Comparison of ENCODE assay signal across 9 cellular contexts in genomic region chr20:50144362-50144761, GRCh38. TPM values are rescaled to one million over a fixed set of nuclear protein-coding genes. Genes with fewer than 3 reads are reported as not detected.
DNase-seq lines count a peak whose midpoint lies in the region; ATAC-seq and TF ChIP-seq lines count a peak whose summit lies in the region.
"Had no signal": no experiment of that assay in that cellular context is flagged by ENCODE, and none has a peak within 500 bp of the region (broad histone marks: within the 10 kb centered on the region; RNA-seq: fewer than 3 reads in every experiment).

No MANE protein-coding gene starts in this region.

- no peak overlapping the region for H3K4me3 ChIP-seq in PC-9
- H3K4me3 ChIP-seq: GM12878 had no signal

- no peaks in the 10 kb centered on the region for H3K9me2 ChIP-seq in PC-9 (ENCODE audit: insufficient read depth)

- ATAC-seq in HG03108 (IDR thresholded peaks at IDR 0.05; ENCODE audit: unreplicated experiment) (no peak), HG02588 (IDR thresholded peaks at IDR 0.05; ENCODE audit: unreplicated experiment) (no peak), left colon (no peak)
- ATAC-seq: GM12878 had no signal

- H3K4me1 Mint-ChIP-seq in progenitor cell of endocrine pancreas (ENCODE audit: low read depth): peaks cover 17% of the 10 kb centered on the region

- H3K4me1 ChIP-seq in PC-9 (replicated peaks; ENCODE audit: insufficient read depth): peaks cover 60% of the 10 kb centered on the region

- intact Hi-C loops in PC-9 (cut with micrococcal nuclease; ENCODE audit: unreplicated experiment): loop anchor here (2.0 kb wide), 1 partner anchor 24 kb away; no protein-coding TSS in a partner anchor
- intact Hi-C loops in left colon (cut with DNase I, micrococcal nuclease): no loop called here

- peak overlapping the region; percentile 52 for H3K4me2 ChIP-seq in PC-9

- no peaks in the 10 kb centered on the region for H4K20me1 ChIP-seq in PC-9 (ENCODE audit: insufficient read depth)

- TF ChIP-seq CTCF in PC-9 (conservative IDR thresholded peaks at IDR 0.05) (no peak), progenitor cell of endocrine pancreas (IDR thresholded peaks at IDR 0.05; ENCODE audit: unreplicated experiment) (no peak)

- H3K36me3 ChIP-seq in PC-9 (ENCODE audit: low read depth): 0 out of 2 replicates have a peak, but pooled peaks cover 21% of the 10 kb centered on the region

- H3K27ac Mint-ChIP-seq in progenitor cell of endocrine pancreas: peak overlapping the region; percentile 74

- CTCF ChIA-PET in PC-9 (lab: Charles Lee): interaction anchor here (1.5 kb wide), 1 partner anchor 35 kb away, joined by 9 read pairs; no protein-coding TSS in a partner anchor

- no peaks in the 10 kb centered on the region for H3K27me3 Mint-ChIP-seq in progenitor cell of endocrine pancreas

- BruUV-seq in PC-9 (replicated peaks; lab: Mats Ljungman, UMichigan): no TSS peak

- H3K79me2 ChIP-seq in PC-9 (ENCODE audit: low read depth): peaks cover 79% of the 10 kb centered on the region

- POLR2A ChIA-PET in PC-9 (lab: Charles Lee; ENCODE audit: unreplicated experiment): interaction anchor here (0.6 kb wide), 1 partner anchor 35 kb away, joined by 3 read pairs; no protein-coding TSS in a partner anchor

- H3K27me3 ChIP-seq in PC-9 (ENCODE audit: insufficient read depth, low read depth): no peaks in the 10 kb centered on the region

- H3K36me3 Mint-ChIP-seq in progenitor cell of endocrine pancreas (ENCODE audit: insufficient read depth): peaks cover 25% of the 10 kb centered on the region

- no peaks in the 10 kb centered on the region for H3K9me3 ChIP-seq in PC-9 (ENCODE audit: insufficient read depth, low read depth)

- H2AFZ ChIP-seq in PC-9: no peak overlapping the region

- H3K9me3 Mint-ChIP-seq in progenitor cell of endocrine pancreas (ENCODE audit: low read depth): no peaks in the 10 kb centered on the region

- peak overlapping the region; percentile 89 for H3K27ac ChIP-seq in PC-9

- peak; percentile 82 for DNase-seq in Daoy (ENCODE audit: low read depth)
- peak; percentile 61 to 98 for DNase-seq in PC-9
- DNase-seq in fibroblast of gingiva (ENCODE audit: low read depth): peak; percentile 97
- no peak for DNase-seq in progenitor cell of endocrine pancreas (ENCODE audit: low spot score, unreplicated experiment)
- no peak for DNase-seq in SW480 (ENCODE audit: low spot score)
- DNase-seq in left colon: no peak

- H3K4me3 Mint-ChIP-seq in progenitor cell of endocrine pancreas (ENCODE audit: low read depth): no peak overlapping the region

- peaks cover 47% of the 10 kb centered on the region for H3F3A ChIP-seq in PC-9 (ENCODE audit: insufficient read depth, low read depth)

RNA-seq across cellular contexts. Expression of gene PEDS1, which starts 9.2 kb away (rescaled TPM):
- total RNA-seq in Daoy (2014; rRNA removed; shearing (Covaris generic)): 21.7 and 23.6 TPM in 2 replicates
- total RNA-seq in PC-9 (2021) (34.8 and 37.7 TPM in 2 replicates), progenitor cell of endocrine pancreas (26.0 and 31.0 TPM in 2 replicates), left colon (10 to 100 TPM; 21.4 to 29.6 TPM)

RNA-seq across cellular contexts. Expression of gene UBE2V1, which starts 31.4 kb away (rescaled TPM):
- 31.9 and 35.8 TPM in 2 replicates for total RNA-seq in Daoy (2014; rRNA removed; shearing (Covaris generic))
- total RNA-seq in PC-9 (2021) (137 and 174 TPM in 2 replicates), progenitor cell of endocrine pancreas (150 and 157 TPM in 2 replicates), left colon (100 to 1,000 TPM in 1 of 2 donors, 10 to 100 TPM in 1; 70.8 to 106 TPM)

RNA-seq across cellular contexts. Expression of gene CEBPB, which starts 46.3 kb away (rescaled TPM):
- 29.5 and 38.0 TPM in 2 replicates for total RNA-seq in Daoy (2014; rRNA removed; shearing (Covaris generic))
- total RNA-seq in PC-9 (2021) (112 and 117 TPM in 2 replicates), progenitor cell of endocrine pancreas (19.6 and 21.3 TPM in 2 replicates), left colon (10 to 100 TPM; 30.2 to 42.7 TPM)

Comparison
In these comparisons a context has a peak if more than half of its experiments do, and no peak if none do; other contexts are left out.
1. DNase-seq: peak in Daoy (single experiment), PC-9 (2 of 2) and fibroblast of gingiva (single experiment); none in progenitor cell of endocrine pancreas (single experiment), SW480 (single experiment) and left colon (0 of 2).